11 cellular contexts compared by ENCODE assay signal in genomic region chr4:6772223-6772928, GRCh38. TPM values are rescaled to one million over a fixed set of nuclear protein-coding genes. Genes with fewer than 3 reads are reported as not detected.
A peak's percentile ranks its signal among the peaks of the same experiment; 100 is the strongest.
DNase-seq lines count a peak whose midpoint lies in the region; ATAC-seq and TF ChIP-seq lines count a peak whose summit lies in the region.
"Had no signal": no experiment of that assay in that cellular context is flagged by ENCODE, and none has a peak within 500 bp of the region (broad histone marks: within the 10 kb centered on the region; RNA-seq: fewer than 3 reads in every experiment).

No MANE protein-coding gene starts in this region.

- H3K4ac ChIP-seq in neuronal stem cell (ENCODE audit: low read length) = no peak overlapping the region

- H4K91ac ChIP-seq in neuronal stem cell (ENCODE audit: low read depth, low read length, poor library complexity) = no peak overlapping the region

- no peak overlapping the region for H2BK15ac ChIP-seq in neuronal stem cell (ENCODE audit: low read length)

- H3K9ac ChIP-seq in neuronal stem cell (ENCODE audit: low read depth, low read length, poor library complexity) = no peak overlapping the region

- H4K8ac ChIP-seq in neuronal stem cell (ENCODE audit: low read depth, low read length) = no peak overlapping the region

- no peak overlapping the region for H3K4me3 ChIP-seq in A673 (ENCODE audit: low read depth, low read length, poor library complexity, severe bottlenecking)
- no peak overlapping the region for H3K4me3 ChIP-seq in mucosa of descending colon
- no peak overlapping the region for H3K4me3 ChIP-seq in neuronal stem cell (ENCODE audit: low read length in 2 of 2)
- H3K4me3 ChIP-seq: upper lobe of left lung had no signal

- H3K4me1 Mint-ChIP-seq in chondrocyte (ENCODE audit: low read depth) = peaks cover 40% of the 10 kb centered on the region
- H3K4me1 Mint-ChIP-seq in stimulated activated effector memory CD8-positive, alpha-beta T cell treated with anti-CD3 and anti-CD28 coated beads, Interleukin-12 subunit alpha, Interleukin-12 subunit beta, amount 100 ng/mL, for 72 hours = peaks cover 25% of the 10 kb centered on the region

- ATAC-seq in mucosa of descending colon = peak; percentile 53
- ATAC-seq in stimulated activated effector memory CD8-positive, alpha-beta T cell treated with anti-CD3 and anti-CD28 coated beads, Interleukin-12 subunit alpha, Interleukin-12 subunit beta, amount 100 ng/mL, for 72 hours = no peak

- H3K79me1 ChIP-seq in neuronal stem cell (ENCODE audit: low read depth, low read length) = no peaks in the 10 kb centered on the region

- no peaks in the 10 kb centered on the region for H3K36me3 Mint-ChIP-seq in chondrocyte (ENCODE audit: low read depth)
- H3K36me3 Mint-ChIP-seq in stimulated activated effector memory CD8-positive, alpha-beta T cell treated with anti-CD3 and anti-CD28 coated beads, Interleukin-12 subunit alpha, Interleukin-12 subunit beta, amount 100 ng/mL, for 72 hours = no peaks in the 10 kb centered on the region

- CTCF ChIA-PET in A673 (lab: Charles Lee) = no interaction called here

- H2AK5ac ChIP-seq in neuronal stem cell (ENCODE audit: low read depth, low read length) = no peak overlapping the region

- POLR2A ChIA-PET in A673 (lab: Charles Lee; ENCODE audit: low non-redundant PET) = no interaction called here

- no peak overlapping the region for H3K23ac ChIP-seq in neuronal stem cell (ENCODE audit: low read depth, low read length, poor library complexity)

- H3K14ac ChIP-seq in neuronal stem cell (ENCODE audit: low read length) = no peak overlapping the region

- intact Hi-C loops in A673 (cut with micrococcal nuclease; ENCODE audit: unreplicated experiment) = no loop called here
- intact Hi-C loops in mucosa of descending colon (cut with DNase I, micrococcal nuclease) = no loop called here

- H3K27ac ChIP-seq in A673 (ENCODE audit: low read depth, low read length, poor library complexity, severe bottlenecking) = peak overlapping the region; percentile 37
- H3K27ac ChIP-seq in neuronal stem cell (replicated peaks; ENCODE audit: low read length) = no peak overlapping the region
- H3K27ac ChIP-seq: upper lobe of left lung had no signal

- H2BK12ac ChIP-seq in neuronal stem cell (ENCODE audit: low read length) = no peak overlapping the region

- H3K18ac ChIP-seq in neuronal stem cell (ENCODE audit: low read length) = no peak overlapping the region

- H3K36me3 ChIP-seq in A673 (ENCODE audit: insufficient read depth, low read length, poor library complexity, severe bottlenecking) (no peaks in the 10 kb centered on the region), mucosa of descending colon (ENCODE audit: low read depth) (no peaks in the 10 kb centered on the region), neuronal stem cell (replicated peaks in 1 of 2; ENCODE audit: control insufficient read depth in 2 of 2, insufficient read depth in 2 of 2, low read length in 2 of 2) (no peaks in the 10 kb centered on the region)
- H3K36me3 ChIP-seq: upper lobe of left lung had no signal

- H3K4me2 ChIP-seq in neuronal stem cell (ENCODE audit: insufficient read depth, low read length, poor library complexity, severe bottlenecking) = no peak overlapping the region

- H3K27me3 ChIP-seq in A673 (replicated peaks; ENCODE audit: insufficient read depth, low read depth, low read length, poor library complexity) (no peaks in the 10 kb centered on the region), neuronal stem cell (ENCODE audit: control insufficient read depth in 3 of 3, insufficient read depth in 3 of 3, low read depth in 1 of 3, low read length in 3 of 3) (peaks cover 0 to 27% (median 0%) of the 10 kb centered on the region in 3 experiments)
- H3K27me3 ChIP-seq: upper lobe of left lung had no signal

- peak overlapping the region; percentile 61 for H3K27ac Mint-ChIP-seq in chondrocyte (ENCODE audit: unreplicated experiment)
- no peak overlapping the region for H3K27ac Mint-ChIP-seq in stimulated activated effector memory CD8-positive, alpha-beta T cell treated with anti-CD3 and anti-CD28 coated beads, Interleukin-12 subunit alpha, Interleukin-12 subunit beta, amount 100 ng/mL, for 72 hours

- H3K27me3 Mint-ChIP-seq in chondrocyte (ENCODE audit: low read depth) = peaks cover 2% of the 10 kb centered on the region

- H2AFZ ChIP-seq in neuronal stem cell (ENCODE audit: low read length) = no peak overlapping the region

- no peak for TF ChIP-seq CTCF in A673 (conservative IDR thresholded peaks at IDR 0.05; ENCODE audit: low read depth, low read length)
- peak; percentile 36 for TF ChIP-seq CTCF in chondrocyte (IDR thresholded peaks at IDR 0.05)
- no peak for TF ChIP-seq CTCF in mucosa of descending colon (IDR thresholded peaks at IDR 0.05)

- H3K9me3 ChIP-seq in A673 (ENCODE audit: low read depth, low read length, poor library complexity, severe bottlenecking) (no peaks in the 10 kb centered on the region), mucosa of descending colon (no peaks in the 10 kb centered on the region), neuronal stem cell (replicated peaks in 1 of 2; ENCODE audit: control insufficient read depth in 2 of 2, insufficient read depth in 1 of 2, low read depth in 1 of 2, low read length in 2 of 2) (no peaks in the 10 kb centered on the region)
- H3K9me3 ChIP-seq: upper lobe of left lung had no signal

- H2BK120ac ChIP-seq in neuronal stem cell (ENCODE audit: low read depth, low read length) = no peak overlapping the region

- no TSS peak for BruUV-seq in A673 (replicated peaks; lab: Mats Ljungman, UMichigan)

- DNase-seq in A673 (ENCODE audit: low spot score) (peak; percentile 43), NCI-H1694 treated with DMSO at 0.1 percent for 48 hours (lab: John Stamatoyannopoulos, UW) (peak; percentile 18), chondrocyte (ENCODE audit: low spot score) (no peak), mucosa of descending colon (peak in 2 of 3 donors; percentile 63 to 75), DMS114 treated with DMSO at 0.1 percent for 48 hours (lab: John Stamatoyannopoulos, UW; ENCODE audit: unreplicated experiment) (no peak), neuronal stem cell (ENCODE audit: low spot score) (no peak), DMS153 (lab: John Stamatoyannopoulos, UW) (no peak)
- no peak for DNase-seq in stimulated activated effector memory CD8-positive, alpha-beta T cell treated with anti-CD3 and anti-CD28 coated beads, Interleukin-12 subunit alpha, Interleukin-12 subunit beta, amount 100 ng/mL, for 72 hours (ENCODE audit: low spot score in 2 of 2)
- DNase-seq: NCI-H446 treated with DMSO at 0.1 percent for 48 hours; stimulated activated CD4-positive, alpha-beta T cell treated with anti-CD3 and anti-CD28 coated beads, Interleukin-4, amount 100 ng/mL, for 1 hour had no signal

- H3K4me1 ChIP-seq in A673 (ENCODE audit: insufficient read depth, low read length, poor library complexity, severe bottlenecking) = peaks cover 7% of the 10 kb centered on the region
- H3K4me1 ChIP-seq in mucosa of descending colon (ENCODE audit: low read depth) = peaks cover 51% of the 10 kb centered on the region
- H3K4me1 ChIP-seq in neuronal stem cell (ENCODE audit: control insufficient read depth in 2 of 2, insufficient read depth in 1 of 2, low read depth in 1 of 2, low read length in 2 of 2) = peaks cover 4 to 11% of the 10 kb centered on the region in 2 donors

- H2BK5ac ChIP-seq in neuronal stem cell (ENCODE audit: low read length) = no peak overlapping the region

- H3K4me3 Mint-ChIP-seq in chondrocyte (ENCODE audit: unreplicated experiment) = no peak overlapping the region
- H3K4me3 Mint-ChIP-seq in stimulated activated effector memory CD8-positive, alpha-beta T cell treated with anti-CD3 and anti-CD28 coated beads, Interleukin-12 subunit alpha, Interleukin-12 subunit beta, amount 100 ng/mL, for 72 hours = no peak overlapping the region

- H3K9me3 Mint-ChIP-seq in chondrocyte (ENCODE audit: low read depth) = no peaks in the 10 kb centered on the region
- H3K9me3 Mint-ChIP-seq in stimulated activated effector memory CD8-positive, alpha-beta T cell treated with anti-CD3 and anti-CD28 coated beads, Interleukin-12 subunit alpha, Interleukin-12 subunit beta, amount 100 ng/mL, for 72 hours = no peaks in the 10 kb centered on the region

- WGBS in neuronal stem cell (ENCODE audit: extremely low coverage in 2 of 2, insufficient read length in 2 of 2, insufficient replicate concordance in 1 of 2), 2 donors = no CpG with 5 or more reads among the region's 10 CpGs

RNA-seq across cellular contexts. Expression of gene KIAA0232, which starts 10.2 kb away (rescaled TPM):
- total RNA-seq in A673 (2021) (30.2 and 33.3 TPM in 2 replicates), chondrocyte (24.7 to 27.4 TPM (median 26.2 TPM) in 3 replicates), mucosa of descending colon (10 to 100 TPM; 31.5 to 47.4 (median 46.6) TPM)
- 19.1 TPM for polyA plus RNA-seq in neuronal stem cell (2013, experiment 1 of 2)
- 19.2 TPM for polyA plus RNA-seq in neuronal stem cell (2013, experiment 2 of 2)

RNA-seq across cellular contexts. Expression of gene BLOC1S4, which starts 56.4 kb away (rescaled TPM):
- total RNA-seq in A673 (2021) (12.3 and 13.2 TPM in 2 replicates), chondrocyte (15.5 to 16.7 TPM (median 16.2 TPM) in 3 replicates), mucosa of descending colon (10 to 100 TPM; 11.8 to 12.8 (median 11.8) TPM)
- polyA plus RNA-seq in neuronal stem cell (2013, experiment 1 of 2) = 13.1 TPM
- polyA plus RNA-seq in neuronal stem cell (2013, experiment 2 of 2) = 12.4 TPM

Comparison
In these comparisons a context has a peak if more than half of its experiments do, and no peak if none do; other contexts are left out.
1. DNase-seq: peak in A673 (single experiment), NCI-H1694 treated with DMSO at 0.1 percent for 48 hours (single experiment) and mucosa of descending colon (2 of 3); none in chondrocyte (single experiment), stimulated activated effector memory CD8-positive, alpha-beta T cell treated with anti-CD3 and anti-CD28 coated beads, Interleukin-12 subunit alpha, Interleukin-12 subunit beta, amount 100 ng/mL, for 72 hours (0 of 2), DMS114 treated with DMSO at 0.1 percent for 48 hours (single experiment), neuronal stem cell (single experiment) and DMS153 (single experiment).